15 cellular contexts compared by ENCODE assay signal in the genomic region with DNA sequence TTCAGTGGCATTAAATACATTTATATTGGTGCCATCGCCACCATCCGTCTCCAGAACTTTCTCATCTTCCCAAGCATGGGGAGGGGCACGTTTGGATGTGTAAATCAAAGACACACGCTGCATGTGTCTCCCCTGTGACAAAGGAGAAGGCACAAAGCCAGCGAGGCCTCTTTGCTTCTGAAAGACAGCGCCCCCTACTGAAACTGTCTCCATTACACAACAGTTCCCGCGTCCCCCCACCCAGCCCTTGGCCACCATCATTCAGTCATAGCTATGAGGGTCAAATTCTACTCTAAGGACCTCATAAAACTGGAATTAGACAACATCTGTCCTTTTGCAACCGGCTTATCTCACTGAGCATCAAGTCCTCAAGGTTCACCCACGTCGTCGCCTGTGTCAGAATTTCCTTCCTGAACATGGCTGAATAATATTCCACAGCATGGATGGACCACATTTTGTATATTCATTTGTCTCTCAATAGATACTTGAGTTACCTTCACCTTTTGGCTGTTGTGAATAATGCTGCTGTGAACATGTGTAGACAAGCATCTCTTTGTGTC.
DNase-seq lines count a peak whose midpoint lies in the region; ATAC-seq, FAIRE-seq and TF ChIP-seq lines count a peak whose summit lies in the region.
"Had no signal": no experiment of that assay in that cellular context is flagged by ENCODE, and none has a peak within 500 bp of the region (broad histone marks: within the 10 kb centered on the region; RNA-seq: fewer than 3 reads in every experiment).

No MANE protein-coding gene starts in this region.

- CTCF ChIA-PET in WTC11 (lab: Charles Lee): interaction anchor here (0.6 to 2.8 kb wide), 29 partner anchors 15 to 1620 kb away, joined by 3 to 21 read pairs (median 5); no protein-coding TSS in a partner anchor

- no peak overlapping the region for H2AFZ ChIP-seq in keratinocyte (ENCODE audit: control insufficient read depth, low read length)

- no peaks in the 10 kb centered on the region for H3K36me3 ChIP-seq in keratinocyte (ENCODE audit: control insufficient read depth in 2 of 2, extremely low read depth in 1 of 2, insufficient read depth in 2 of 2, low read length in 2 of 2)
- H3K36me3 ChIP-seq in left lung: no peaks in the 10 kb centered on the region
- H3K36me3 ChIP-seq: lower lobe of right lung, pancreas had no signal

- peaks cover 20% of the 10 kb centered on the region for H3K27me3 Mint-ChIP-seq in WTC11 (ENCODE audit: low read depth)

- peak; percentile 84 for ATAC-seq in WTC11
- ATAC-seq in GM18519 (IDR thresholded peaks at IDR 0.05; ENCODE audit: low FRiP score, unreplicated experiment): no peak
- no peak for ATAC-seq in left lung
- ATAC-seq: lower lobe of right lung; pancreas; stimulated activated memory B cell treated with anti-CD40 and anti-IgM and Interleukin-4, amounts not matched to agents 10 μg/mL and 1 μg/mL and 100 μg/mL, for 72 hours; T-helper 17 cell had no signal

- H3K4me1 ChIP-seq in keratinocyte (ENCODE audit: control insufficient read depth, extremely low read depth, insufficient read depth, low read length): peaks cover 33% of the 10 kb centered on the region
- H3K4me1 ChIP-seq in left lung: no peaks in the 10 kb centered on the region
- H3K4me1 ChIP-seq: Caco-2, lower lobe of right lung had no signal

- POLR2A ChIA-PET in WTC11 (lab: Charles Lee): no interaction called here

- no peaks in the 10 kb centered on the region for H3K4me1 Mint-ChIP-seq in WTC11
- H3K4me1 Mint-ChIP-seq: stimulated activated memory B cell treated with anti-CD40 and anti-IgM and Interleukin-4, amounts not matched to agents 10 μg/mL and 1 μg/mL and 100 μg/mL, for 72 hours had no signal

- dilution Hi-C loops in keratinocyte (cut with MboI; ENCODE audit: extremely low pct_ligation_motif_present, low sequenced_read_pairs): no loop called here

- H3K27me3 ChIP-seq in keratinocyte (ENCODE audit: control insufficient read depth, extremely low read depth, insufficient read depth, low read length) (peaks cover 33% of the 10 kb centered on the region), left lung (peaks cover 0 to 29% of the 10 kb centered on the region in 2 donors)
- H3K27me3 ChIP-seq: pancreas had no signal

- no peaks in the 10 kb centered on the region for H3K79me2 ChIP-seq in keratinocyte (ENCODE audit: control insufficient read depth, insufficient read depth, low read length)

- H3K4me2 ChIP-seq in keratinocyte (ENCODE audit: control insufficient read depth, extremely low read depth, insufficient read depth, low read depth, low read length): no peak overlapping the region

- H3K27ac Mint-ChIP-seq in WTC11: no peak overlapping the region
- H3K27ac Mint-ChIP-seq: stimulated activated memory B cell treated with anti-CD40 and anti-IgM and Interleukin-4, amounts not matched to agents 10 μg/mL and 1 μg/mL and 100 μg/mL, for 72 hours; T-helper 17 cell had no signal

- no peak for FAIRE-seq in keratinocyte (lab: Jason Lieb, UNC)
- FAIRE-seq: pancreas had no signal

- no peak overlapping the region for H3K4me3 ChIP-seq in keratinocyte (ENCODE audit: control insufficient read depth in 2 of 3, extremely low read depth in 1 of 3, insufficient read depth in 2 of 3, low read depth in 1 of 3, low read length in 3 of 3)
- no peak overlapping the region for H3K4me3 ChIP-seq in left lung
- H3K4me3 ChIP-seq: dorsolateral prefrontal cortex, lower lobe of right lung, pancreas had no signal

- H3K9me1 ChIP-seq in keratinocyte (ENCODE audit: control insufficient read depth, extremely low read depth, insufficient read depth, low read length): no peaks in the 10 kb centered on the region

- H3K4me3 Mint-ChIP-seq in WTC11: no peak overlapping the region
- H3K4me3 Mint-ChIP-seq: stimulated activated memory B cell treated with anti-CD40 and anti-IgM and Interleukin-4, amounts not matched to agents 10 μg/mL and 1 μg/mL and 100 μg/mL, for 72 hours; T-helper 17 cell had no signal

- TF ChIP-seq CTCF in GM20000 (IDR thresholded peaks at IDR 0.05; ENCODE audit: extremely low read depth, missing control alignments) (peak; percentile 23), WTC11 (IDR thresholded peaks at IDR 0.05) (peak; percentile 78), keratinocyte (optimal IDR thresholded peaks at IDR 0.05 in 1 of 3, IDR thresholded peaks at IDR 0.05 in 1 of 3, conservative IDR thresholded peaks at IDR 0.05 in 1 of 3; ENCODE audit: extremely low read depth in 1 of 3, insufficient read depth in 2 of 3, low read length in 3 of 3) (peak; percentile 7 to 28 (median 18)), left lung (IDR thresholded peaks at IDR 0.05) (no peak)

- H3K9me3 Mint-ChIP-seq in WTC11: 0 out of 2 replicates have a peak, but pooled peaks cover 2% of the 10 kb centered on the region
- H3K9me3 Mint-ChIP-seq: stimulated activated memory B cell treated with anti-CD40 and anti-IgM and Interleukin-4, amounts not matched to agents 10 μg/mL and 1 μg/mL and 100 μg/mL, for 72 hours had no signal

- intact Hi-C loops in left lung (cut with DNase I): no loop called here

- H3K27ac ChIP-seq in keratinocyte (ENCODE audit: control insufficient read depth, insufficient read depth, low read length) (no peak overlapping the region), left lung (no peak overlapping the region)
- H3K27ac ChIP-seq: dorsolateral prefrontal cortex, lower lobe of right lung, pancreas had no signal

- no peaks in the 10 kb centered on the region for H4K20me1 ChIP-seq in keratinocyte (ENCODE audit: control insufficient read depth, extremely low read depth, insufficient read depth, low read length)

- no peak overlapping the region for H3K9ac ChIP-seq in keratinocyte (ENCODE audit: control insufficient read depth, extremely low read depth, insufficient read depth, low read length)

- H3K9me3 ChIP-seq in keratinocyte (ENCODE audit: control insufficient read depth, low read depth, low read length) (no peaks in the 10 kb centered on the region), left lung (no peaks in the 10 kb centered on the region)
- H3K9me3 ChIP-seq: Caco-2, lower lobe of right lung, pancreas had no signal

- DNase-seq in CD1c-positive myeloid dendritic cell (ENCODE audit: extremely low spot score): peak; percentile 8
- no peak for DNase-seq in GM20000 (ENCODE audit: low spot score)
- DNase-seq in WTC11 (ENCODE audit: low spot score): peak; percentile 60
- no peak for DNase-seq in keratinocyte (ENCODE audit: low read depth, low spot score)
- no peak for DNase-seq in HT-29 (ENCODE audit: low spot score)
- no peak for DNase-seq in T-helper 9 cell
- no peak for DNase-seq in left lung
- DNase-seq: Caco-2, lower lobe of right lung, NCI-H187 treated with DMSO at 0.1 percent for 48 hours, T-helper 17 cell had no signal

- H3K36me3 Mint-ChIP-seq in WTC11: no peaks in the 10 kb centered on the region
- H3K36me3 Mint-ChIP-seq: stimulated activated memory B cell treated with anti-CD40 and anti-IgM and Interleukin-4, amounts not matched to agents 10 μg/mL and 1 μg/mL and 100 μg/mL, for 72 hours had no signal

TF ChIP-seq in WTC11, 78 proteins besides CTCF, POLR2A, EP300 and RAD21:
- TF ChIP-seq NFE2L1 (CRISPR knock-in tag; IDR thresholded peaks at IDR 0.05) (no peak), SMAD3 (CRISPR knock-in tag; IDR thresholded peaks at IDR 0.05; ENCODE audit: borderline replicate concordance) (no peak), NFATC4 (CRISPR knock-in tag; IDR thresholded peaks at IDR 0.05) (no peak), FOXK1 (CRISPR knock-in tag; IDR thresholded peaks at IDR 0.05) (no peak)
- TF ChIP-seq, protein P1, sequence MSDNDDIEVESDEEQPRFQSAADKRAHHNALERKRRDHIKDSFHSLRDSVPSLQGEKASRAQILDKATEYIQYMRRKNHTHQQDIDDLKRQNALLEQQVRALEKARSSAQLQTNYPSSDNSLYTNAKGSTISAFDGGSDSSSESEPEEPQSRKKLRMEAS (CRISPR knock-in tag; IDR thresholded peaks at IDR 0.05): peak; percentile 16; the same call in 1 of the 2 replicates
- TF ChIP-seq, protein P2, sequence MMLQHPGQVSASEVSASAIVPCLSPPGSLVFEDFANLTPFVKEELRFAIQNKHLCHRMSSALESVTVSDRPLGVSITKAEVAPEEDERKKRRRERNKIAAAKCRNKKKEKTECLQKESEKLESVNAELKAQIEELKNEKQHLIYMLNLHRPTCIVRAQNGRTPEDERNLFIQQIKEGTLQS (CRISPR knock-in tag; conservative IDR thresholded peaks at IDR 0.05): no peak
- TF ChIP-seq, protein P3, sequence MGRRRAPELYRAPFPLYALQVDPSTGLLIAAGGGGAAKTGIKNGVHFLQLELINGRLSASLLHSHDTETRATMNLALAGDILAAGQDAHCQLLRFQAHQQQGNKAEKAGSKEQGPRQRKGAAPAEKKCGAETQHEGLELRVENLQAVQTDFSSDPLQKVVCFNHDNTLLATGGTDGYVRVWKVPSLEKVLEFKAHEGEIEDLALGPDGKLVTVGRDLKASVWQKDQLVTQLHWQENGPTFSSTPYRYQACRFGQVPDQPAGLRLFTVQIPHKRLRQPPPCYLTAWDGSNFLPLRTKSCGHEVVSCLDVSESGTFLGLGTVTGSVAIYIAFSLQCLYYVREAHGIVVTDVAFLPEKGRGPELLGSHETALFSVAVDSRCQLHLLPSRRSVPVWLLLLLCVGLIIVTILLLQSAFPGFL (CRISPR knock-in tag; IDR thresholded peaks at IDR 0.05; ENCODE audit: borderline replicate concordance): no peak

Comparison
In these comparisons a context has a peak if more than half of its experiments do, and no peak if none do; other contexts are left out.
1. DNase-seq: peak in CD1c-positive myeloid dendritic cell (single experiment) and WTC11 (single experiment); none in GM20000 (single experiment), keratinocyte (single experiment), HT-29 (single experiment), T-helper 9 cell (single experiment) and left lung (0 of 2).
2. CTCF ChIP-seq: peak in GM20000 (single experiment), WTC11 (single experiment) and keratinocyte (3 of 3); none in left lung (0 of 2).